15 cellular contexts compared by ENCODE assay signal in the genomic region with DNA sequence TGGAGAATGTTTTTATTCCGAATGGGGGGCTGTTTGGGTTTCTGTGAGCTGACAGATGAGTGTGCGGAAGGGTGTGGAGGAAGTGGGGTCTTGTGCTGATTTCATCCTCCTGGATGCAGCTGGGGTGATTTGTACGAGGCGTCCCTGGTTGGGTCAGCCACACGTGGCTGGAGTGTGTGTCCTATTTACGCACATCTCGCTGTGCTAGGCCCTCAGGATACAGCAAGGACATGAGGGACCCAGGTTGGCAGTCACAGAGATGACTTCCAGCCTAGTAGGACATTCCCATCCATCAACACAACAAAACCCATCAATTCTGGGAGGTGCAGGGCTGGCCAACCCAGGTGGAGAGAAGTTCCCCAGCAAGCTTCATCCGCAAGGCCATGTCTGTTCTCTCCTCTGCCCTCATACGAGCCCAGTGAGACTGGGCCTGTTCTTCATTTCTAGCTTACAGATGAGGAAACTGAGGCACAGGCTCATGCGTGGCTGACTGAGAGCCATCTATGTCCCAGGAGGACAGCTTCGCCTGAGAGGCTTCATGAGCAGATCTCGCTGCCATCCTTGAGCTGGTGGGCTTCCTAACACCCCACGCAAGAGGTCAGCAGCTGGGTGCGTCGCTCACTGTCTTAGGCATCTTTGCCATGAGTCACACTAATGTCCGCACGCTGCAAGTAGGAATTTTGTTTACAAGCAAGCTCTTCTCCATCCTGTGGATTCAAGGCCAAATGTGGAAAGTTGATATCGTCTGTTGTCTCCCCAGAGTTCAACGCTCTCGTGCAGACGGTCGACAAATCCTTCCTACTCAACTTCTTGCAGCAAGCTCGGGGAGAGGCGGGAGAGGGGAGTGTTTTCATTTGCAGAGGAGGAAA. TPM values are rescaled to one million over a fixed set of nuclear protein-coding genes. Genes with fewer than 3 reads are reported as not detected.
A peak's percentile ranks its signal among the peaks of the same experiment; 100 is the strongest.
DNase-seq lines count a peak whose midpoint lies in the region; TF ChIP-seq lines count a peak whose summit lies in the region.
"Had no signal": no experiment of that assay in that cellular context is flagged by ENCODE, and none has a peak within 500 bp of the region (broad histone marks: within the 10 kb centered on the region; RNA-seq: fewer than 3 reads in every experiment).

No MANE protein-coding gene starts in this region.

- intact Hi-C loops in activated T-helper 1 cell treated with anti-CD3 and anti-CD28 coated beads, Interleukin-12 subunit alpha, Interleukin-12 subunit beta, Interleukin-2, Interleukin-4 antibody, amounts not matched to agents 30 ng/mL and 10 ng/mL and 1 ng/mL, durations not matched to agents 14 hours and 24 hours and 36 hours (cut with micrococcal nuclease), result loop anchor here (1.0 kb wide), 1 partner anchor 13 kb away; no protein-coding TSS in a partner anchor
- intact Hi-C loops in transverse colon (cut with DNase I; ENCODE audit: low total_unique reads), result no loop called here

- no peaks in the 10 kb centered on the region for H3K27me3 ChIP-seq in transverse colon
- H3K27me3 ChIP-seq: pancreas had no signal

- peaks cover 46% of the 10 kb centered on the region for H3K4me1 Mint-ChIP-seq in activated naive CD4-positive, alpha-beta T cell treated with anti-CD3 and anti-CD28 coated beads, Interleukin-2, amount 50 U/mL, for 24 hours
- H3K4me1 Mint-ChIP-seq in activated T-helper 1 cell treated with anti-CD3 and anti-CD28 coated beads, Interleukin-12 subunit alpha, Interleukin-12 subunit beta, Interleukin-2, Interleukin-4 antibody, amounts not matched to agents 30 ng/mL and 10 ng/mL and 1 ng/mL, durations not matched to agents 14 hours and 24 hours and 36 hours (ENCODE audit: low read depth), result peaks cover 33% of the 10 kb centered on the region

- peak overlapping the region; percentile 53 to 61 (median 58) for H3K27ac ChIP-seq in transverse colon
- H3K27ac ChIP-seq: left lung, pancreas had no signal

- no peak overlapping the region for H3K4me3 ChIP-seq in transverse colon
- H3K4me3 ChIP-seq: HAP-1, left lung, pancreas had no signal

- TF ChIP-seq EP300 in transverse colon (IDR thresholded peaks at IDR 0.05; ENCODE audit: low read depth), result no peak

- H3K4me1 ChIP-seq in transverse colon, result peaks cover 0 to 4% (median 0%) of the 10 kb centered on the region in 4 donors
- H3K4me1 ChIP-seq: HAP-1, pancreas had no signal

- H3K36me3 Mint-ChIP-seq in activated naive CD4-positive, alpha-beta T cell treated with anti-CD3 and anti-CD28 coated beads, Interleukin-2, amount 50 U/mL, for 24 hours, result peaks cover 27% of the 10 kb centered on the region
- H3K36me3 Mint-ChIP-seq in activated T-helper 1 cell treated with anti-CD3 and anti-CD28 coated beads, Interleukin-12 subunit alpha, Interleukin-12 subunit beta, Interleukin-2, Interleukin-4 antibody, amounts not matched to agents 30 ng/mL and 10 ng/mL and 1 ng/mL, durations not matched to agents 14 hours and 24 hours and 36 hours (ENCODE audit: low read depth), result peaks cover 35% of the 10 kb centered on the region

- TF ChIP-seq CTCF in transverse colon (IDR thresholded peaks at IDR 0.05), result no peak

- 77 to 89% methylated on average over 7 to 24 of the region's 24 CpGs for WGBS in transverse colon (ENCODE audit: low coverage in 1 of 2), 2 donors

- no peaks in the 10 kb centered on the region for H3K27me3 Mint-ChIP-seq in activated naive CD4-positive, alpha-beta T cell treated with anti-CD3 and anti-CD28 coated beads, Interleukin-2, amount 50 U/mL, for 24 hours
- peaks cover 10% of the 10 kb centered on the region for H3K27me3 Mint-ChIP-seq in activated T-helper 1 cell treated with anti-CD3 and anti-CD28 coated beads, Interleukin-12 subunit alpha, Interleukin-12 subunit beta, Interleukin-2, Interleukin-4 antibody, amounts not matched to agents 30 ng/mL and 10 ng/mL and 1 ng/mL, durations not matched to agents 14 hours and 24 hours and 36 hours (ENCODE audit: insufficient read depth)

- in situ Hi-C loops in transverse colon (cut with MboI; ENCODE audit: low pct_ligation_motif_present in 1 of 4, low pct_unique_long_range_greater_than_20kb in 1 of 4, low sequenced_read_pairs in 3 of 4), result no loop called here

- no peak for TF ChIP-seq POLR2A in transverse colon (IDR thresholded peaks at IDR 0.05)

- H3K4me3 Mint-ChIP-seq in activated naive CD4-positive, alpha-beta T cell treated with anti-CD3 and anti-CD28 coated beads, Interleukin-2, amount 50 U/mL, for 24 hours, result no peak overlapping the region
- no peak overlapping the region for H3K4me3 Mint-ChIP-seq in activated T-helper 1 cell treated with anti-CD3 and anti-CD28 coated beads, Interleukin-12 subunit alpha, Interleukin-12 subunit beta, Interleukin-2, Interleukin-4 antibody, amounts not matched to agents 30 ng/mL and 10 ng/mL and 1 ng/mL, durations not matched to agents 14 hours and 24 hours and 36 hours
- H3K4me3 Mint-ChIP-seq: activated CD4-positive, alpha-beta T cell treated with anti-CD3 and anti-CD28 coated beads, Interleukin-2, amount 10 ng/mL, durations not matched to agents 7 days and 5 days had no signal

- H3K9me3 ChIP-seq in transverse colon, result no peaks in the 10 kb centered on the region
- H3K9me3 ChIP-seq: HAP-1, left lung, pancreas had no signal

- no peaks in the 10 kb centered on the region for H3K9me3 Mint-ChIP-seq in activated naive CD4-positive, alpha-beta T cell treated with anti-CD3 and anti-CD28 coated beads, Interleukin-2, amount 50 U/mL, for 24 hours
- no peaks in the 10 kb centered on the region for H3K9me3 Mint-ChIP-seq in activated T-helper 1 cell treated with anti-CD3 and anti-CD28 coated beads, Interleukin-12 subunit alpha, Interleukin-12 subunit beta, Interleukin-2, Interleukin-4 antibody, amounts not matched to agents 30 ng/mL and 10 ng/mL and 1 ng/mL, durations not matched to agents 14 hours and 24 hours and 36 hours
- H3K9me3 Mint-ChIP-seq: activated CD4-positive, alpha-beta T cell treated with anti-CD3 and anti-CD28 coated beads, Interleukin-2, amount 10 ng/mL, durations not matched to agents 7 days and 5 days had no signal

- H3K27ac Mint-ChIP-seq in activated naive CD4-positive, alpha-beta T cell treated with anti-CD3 and anti-CD28 coated beads, Interleukin-2, amount 50 U/mL, for 24 hours, result peak overlapping the region; percentile 65
- peak overlapping the region; percentile 8 for H3K27ac Mint-ChIP-seq in activated T-helper 1 cell treated with anti-CD3 and anti-CD28 coated beads, Interleukin-12 subunit alpha, Interleukin-12 subunit beta, Interleukin-2, Interleukin-4 antibody, amounts not matched to agents 30 ng/mL and 10 ng/mL and 1 ng/mL, durations not matched to agents 14 hours and 24 hours and 36 hours
- H3K27ac Mint-ChIP-seq: activated CD4-positive, alpha-beta T cell treated with anti-CD3 and anti-CD28 coated beads, Interleukin-2, amount 10 ng/mL, durations not matched to agents 7 days and 5 days had no signal

- no peaks in the 10 kb centered on the region for H3K36me3 ChIP-seq in transverse colon
- H3K36me3 ChIP-seq: HAP-1 had no signal

- no peak for DNase-seq in activated naive CD4-positive, alpha-beta T cell (lab: John Stamatoyannopoulos, UW)
- no peak for DNase-seq in activated T-helper 1 cell treated with anti-CD3 and anti-CD28 coated beads, Interleukin-12 subunit alpha, Interleukin-12 subunit beta, Interleukin-2, Interleukin-4 antibody, amounts not matched to agents 30 ng/mL and 10 ng/mL and 1 ng/mL, durations not matched to agents 14 hours and 24 hours and 36 hours (ENCODE audit: low spot score)
- peak; percentile 85 for DNase-seq in iris pigment epithelial cell (ENCODE audit: low read depth)
- DNase-seq in transverse colon, result no peak
- DNase-seq in effector CD4-positive, alpha-beta T cell, result no peak
- no peak for DNase-seq in superior temporal gyrus (ENCODE audit: extremely low spot score)
- DNase-seq in NK-92 treated with Interleukin-12 subunit alpha and Interleukin-12 subunit beta, amount 100 ng/mL, for 24 hours (lab: John Stamatoyannopoulos, UW), result no peak
- DNase-seq: ACHN; activated CD4-positive, alpha-beta T cell treated with anti-CD3 and anti-CD28 coated beads, Interleukin-2, amount 10 ng/mL, durations not matched to agents 7 days and 5 days; DMS79; left lung; NCI-H345; pancreas had no signal

RNA-seq across cellular contexts. Expression of a gene that starts 24.4 kb away (rescaled TPM):
- total RNA-seq in activated T-helper 1 cell treated with anti-CD3 and anti-CD28 coated beads, Interleukin-12 subunit alpha, Interleukin-12 subunit beta, Interleukin-2, Interleukin-4 antibody, amounts not matched to agents 30 ng/mL and 10 ng/mL and 1 ng/mL, durations not matched to agents 14 hours and 24 hours and 36 hours, result 158 and 166 TPM in 2 replicates
- total RNA-seq in transverse colon, result 10 to 100 TPM; 20.7 to 70.7 (median 45.2) TPM
